22 cellular contexts compared by ENCODE assay signal in genomic region chr2:39873586-39873985, GRCh38.
DNase-seq lines count a peak whose midpoint lies in the region; ATAC-seq, FAIRE-seq and TF ChIP-seq lines count a peak whose summit lies in the region.
"Had no signal": no experiment of that assay in that cellular context is flagged by ENCODE, and none has a peak within 500 bp of the region (broad histone marks: within the 10 kb centered on the region; RNA-seq: fewer than 3 reads in every experiment).

No MANE protein-coding gene starts in this region.

- H3K18ac ChIP-seq in mesenchymal stem cell (ENCODE audit: low read depth in 1 of 2, low read length in 2 of 2), result peak overlapping the region; percentile 34 to 46

- 83% methylated on average over 3 of the region's 3 CpGs for WGBS in A549 (ENCODE audit: missing lambda C conversion rate)
- 4% methylated on average over 3 of the region's 3 CpGs for WGBS in K562 (ENCODE audit: insufficient coverage, low coverage, missing lambda C conversion rate)
- WGBS in mesenchymal stem cell, result 95% methylated on average over 2 of the region's 3 CpGs

- no peaks in the 10 kb centered on the region for H3F3A ChIP-seq in GM23338 (replicated peaks; ENCODE audit: low read depth)

- H2BK12ac ChIP-seq in mesenchymal stem cell (ENCODE audit: low read length in 2 of 2), result peak overlapping the region; percentile 70 to 83

- TF ChIP-seq CTCF in A549 (IDR thresholded peaks at IDR 0.05) (no peak), GM23338 (conservative IDR thresholded peaks at IDR 0.05; ENCODE audit: low read depth in 2 of 2) (no peak), K562 (IDR thresholded peaks at IDR 0.05 in 2 of 3, conservative IDR thresholded peaks at IDR 0.05 in 1 of 3; ENCODE audit: insufficient read depth in 2 of 3, low read depth in 1 of 3, low read length in 3 of 3) (no peak)

- in situ Hi-C loops in K562 (cut with MboI), result no loop called here

- peaks cover 14% of the 10 kb centered on the region for H3K4me1 ChIP-seq in A549
- no peaks in the 10 kb centered on the region for H3K4me1 ChIP-seq in GM23338 (ENCODE audit: insufficient read depth)
- H3K4me1 ChIP-seq in K562 (replicated peaks in 1 of 2; ENCODE audit: control insufficient read depth in 2 of 2, insufficient read depth in 2 of 2, low read length in 2 of 2), result no peaks in the 10 kb centered on the region
- H3K4me1 ChIP-seq in mesenchymal stem cell (ENCODE audit: control insufficient read depth, insufficient read depth, low read depth, low read length), result peaks cover 4% of the 10 kb centered on the region
- H3K4me1 ChIP-seq: Caco-2 had no signal

- no peak for DNase-seq in A549 (ENCODE audit: low read depth in 1 of 2, low spot score in 1 of 2)
- DNase-seq in GM23338 (ENCODE audit: low spot score), result no peak
- no peak for DNase-seq in K562 (ENCODE audit: extremely low read depth in 1 of 4, low spot score in 3 of 4)
- no peak for DNase-seq in mesenchymal stem cell
- no peak for DNase-seq in middle frontal gyrus (ENCODE audit: extremely low spot score, low spot score)
- DNase-seq: 8988T; AML-193; Caco-2; Calu3; CD4-positive, alpha-beta T cell; CD8-positive, alpha-beta T cell; DMS79 treated with DMSO at 0.1 percent for 48 hours; GF-D8 had no signal

- peak overlapping the region; percentile 56; the same call in 1 of the 2 replicates for H2AFZ ChIP-seq in GM23338
- H2AFZ ChIP-seq in K562 (ENCODE audit: low read depth, low read length), result no peak overlapping the region
- H2AFZ ChIP-seq in mesenchymal stem cell (ENCODE audit: low read depth, low read length), result no peak overlapping the region

- TF ChIP-seq RAD21 in A549 (conservative IDR thresholded peaks at IDR 0.05 in 1 of 2, IDR thresholded peaks at IDR 0.05 in 1 of 2) (no peak), K562 (CRISPR knock-in tag; conservative IDR thresholded peaks at IDR 0.05 in 1 of 2, IDR thresholded peaks at IDR 0.05 in 1 of 2) (no peak)

- H3K36me3 ChIP-seq in GM23338 (ENCODE audit: insufficient read depth), result no peaks in the 10 kb centered on the region
- no peaks in the 10 kb centered on the region for H3K36me3 ChIP-seq in K562 (ENCODE audit: control insufficient read depth, insufficient read depth, low read length)
- H3K36me3 ChIP-seq in mesenchymal stem cell (ENCODE audit: control insufficient read depth in 1 of 2, insufficient read depth in 2 of 2, low read depth in 1 of 2, low read length in 2 of 2), result no peaks in the 10 kb centered on the region
- H3K36me3 ChIP-seq: BLaER1 treated with 17β-estradiol and CSF1 and Interleukin-3, amounts not matched to agents 10 nM and 100 nM had no signal

- intact Hi-C loops in K562 (cut with micrococcal nuclease), result no loop called here

- no peak overlapping the region for H2AK5ac ChIP-seq in mesenchymal stem cell (ENCODE audit: low read length, severe bottlenecking)

- H3K27ac ChIP-seq in A549 (no peak overlapping the region), GM23338 (ENCODE audit: low read depth) (no peak overlapping the region), K562 (ENCODE audit: extremely low read depth, low read depth, low read length) (no peak overlapping the region), mesenchymal stem cell (ENCODE audit: low read length, poor library complexity, severe bottlenecking) (no peak overlapping the region)
- H3K27ac ChIP-seq: BLaER1 treated with 17β-estradiol and CSF1 and Interleukin-3, amounts not matched to agents 10 nM and 100 nM; C4-2B had no signal

- no peak overlapping the region for H2BK5ac ChIP-seq in mesenchymal stem cell (ENCODE audit: low read depth, low read length, poor library complexity, severe bottlenecking)

- POLR2A ChIA-PET in A549 (lab: Yijun Ruan, JAX), result no interaction called here
- POLR2A ChIA-PET in K562 (lab: Yijun Ruan, JAX), result no interaction called here

- H3K9me3 ChIP-seq in A549 (no peaks in the 10 kb centered on the region), K562 (replicated peaks; ENCODE audit: control insufficient read depth, insufficient read depth, low read depth, low read length) (no peaks in the 10 kb centered on the region), mesenchymal stem cell (ENCODE audit: control insufficient read depth, low read length) (no peaks in the 10 kb centered on the region)
- H3K9me3 ChIP-seq: Caco-2 had no signal

- H3K14ac ChIP-seq in mesenchymal stem cell (ENCODE audit: low read length in 2 of 2), result peak overlapping the region in 1 of 2 experiments; percentile 59

- peaks cover 4% of the 10 kb centered on the region; the same call in 2 of the 3 replicates for H3K9me3 Mint-ChIP-seq in GM23338

- FAIRE-seq in A549 (lab: Jason Lieb, UNC) (no peak), K562 (lab: Jason Lieb, UNC) (no peak)
- FAIRE-seq: A204.1, D721Med, G401.6, GM12891 had no signal

- H3K27me3 ChIP-seq in GM23338 (ENCODE audit: insufficient read depth) (no peaks in the 10 kb centered on the region), K562 (ENCODE audit: control insufficient read depth in 2 of 2, insufficient read depth in 2 of 2, low read length in 2 of 2) (peaks cover 0 to 6% of the 10 kb centered on the region in 2 experiments; a peak in 2 of 5 replicates), mesenchymal stem cell (ENCODE audit: control insufficient read depth in 1 of 2, insufficient read depth in 1 of 2, low read length in 2 of 2) (no peaks in the 10 kb centered on the region)
- H3K27me3 ChIP-seq: BLaER1 treated with 17β-estradiol and CSF1 and Interleukin-3, amounts not matched to agents 10 nM and 100 nM had no signal

- ATAC-seq in A549 (no peak), GM23338 (no peak), K562 (no peak), GM21576 (IDR thresholded peaks at IDR 0.05; ENCODE audit: unreplicated experiment) (no peak), HG03135 (IDR thresholded peaks at IDR 0.05; ENCODE audit: unreplicated experiment) (no peak)
- ATAC-seq: CD8-positive, alpha-beta T cell had no signal

- no peaks in the 10 kb centered on the region for H3K36me3 Mint-ChIP-seq in GM23338 (ENCODE audit: low read depth)
- H3K36me3 Mint-ChIP-seq: CD8-positive, alpha-beta T cell had no signal

- TF ChIP-seq POLR2A in A549 (IDR thresholded peaks at IDR 0.05; ENCODE audit: low read length) (no peak), K562 (conservative IDR thresholded peaks at IDR 0.05) (no peak)

- TF ChIP-seq EP300 in A549 (IDR thresholded peaks at IDR 0.05) (no peak), K562 (IDR thresholded peaks at IDR 0.05; ENCODE audit: low read length) (no peak)

- no peak overlapping the region for H2BK15ac ChIP-seq in mesenchymal stem cell (ENCODE audit: low read depth, poor library complexity, severe bottlenecking)

- no peak overlapping the region for H3K23ac ChIP-seq in mesenchymal stem cell (ENCODE audit: low read length in 2 of 2)

- peak overlapping the region in 1 of 2 experiments; percentile 95 for H3K4ac ChIP-seq in mesenchymal stem cell (ENCODE audit: low read depth in 1 of 2, low read length in 2 of 2)

- H3K9ac ChIP-seq in K562 (ENCODE audit: insufficient read depth in 1 of 2, low read depth in 2 of 2, low read length in 2 of 2), result no peak overlapping the region
- H3K9ac ChIP-seq in mesenchymal stem cell (ENCODE audit: low read length), result no peak overlapping the region
- H3K9ac ChIP-seq: BLaER1 treated with 17β-estradiol and CSF1 and Interleukin-3, amounts not matched to agents 10 nM and 100 nM had no signal

- H4K91ac ChIP-seq in mesenchymal stem cell (ENCODE audit: low read length), result no peak overlapping the region

- CTCF ChIA-PET in A549 (lab: Yijun Ruan, JAX) (no interaction called here), K562 (lab: Yijun Ruan, JAX; ENCODE audit: low intra/inter-chr PET ratio) (no interaction called here)

- H3K9me1 ChIP-seq in K562 (ENCODE audit: control insufficient read depth, insufficient read depth, low read length), result no peaks in the 10 kb centered on the region

- no TSS peak for BruUV-seq in K562 (replicated peaks; lab: Mats Ljungman, UMichigan)

- H3K4me1 Mint-ChIP-seq in GM23338, result no peaks in the 10 kb centered on the region; the same call in 2 of the 3 replicates
- H3K4me1 Mint-ChIP-seq: B cell had no signal

- no peak overlapping the region for H3K4me3 Mint-ChIP-seq in GM23338
- H3K4me3 Mint-ChIP-seq: B cell; CD4-positive, alpha-beta T cell; CD8-positive, alpha-beta T cell had no signal

- H3K79me1 ChIP-seq in mesenchymal stem cell (replicated peaks; ENCODE audit: low read length, poor library complexity, severe bottlenecking), result no peaks in the 10 kb centered on the region

- H4K20me1 ChIP-seq in GM23338 (replicated peaks; ENCODE audit: insufficient read depth) (no peaks in the 10 kb centered on the region), K562 (replicated peaks; ENCODE audit: control insufficient read depth, insufficient read depth, low read length) (no peaks in the 10 kb centered on the region)
- H4K20me1 ChIP-seq: BLaER1 treated with 17β-estradiol and CSF1 and Interleukin-3, amounts not matched to agents 10 nM and 100 nM had no signal

- no peak overlapping the region for H4K8ac ChIP-seq in mesenchymal stem cell (ENCODE audit: low read length)

- H3K9me2 ChIP-seq in GM23338 (ENCODE audit: insufficient read depth), result no peaks in the 10 kb centered on the region

- H3K4me3 ChIP-seq in A549 (no peak overlapping the region), GM23338 (no peak overlapping the region), K562 (no peak overlapping the region), mesenchymal stem cell (ENCODE audit: insufficient read depth in 1 of 2, low read depth in 1 of 2, low read length in 2 of 2) (no peak overlapping the region)
- H3K4me3 ChIP-seq: BLaER1 treated with 17β-estradiol and CSF1 and Interleukin-3, amounts not matched to agents 10 nM and 100 nM had no signal

- H3K79me2 ChIP-seq in GM23338 (replicated peaks; ENCODE audit: insufficient read depth) (no peaks in the 10 kb centered on the region), K562 (ENCODE audit: control insufficient read depth, insufficient read depth, low read length) (no peaks in the 10 kb centered on the region)

- H3K4me2 ChIP-seq in A549, result no peak overlapping the region
- no peak overlapping the region for H3K4me2 ChIP-seq in GM23338
- H3K4me2 ChIP-seq in K562 (ENCODE audit: insufficient read depth, low read length), result no peak overlapping the region
- no peak overlapping the region for H3K4me2 ChIP-seq in mesenchymal stem cell (ENCODE audit: low read length, poor library complexity, severe bottlenecking)
- H3K4me2 ChIP-seq: BLaER1 treated with 17β-estradiol and CSF1 and Interleukin-3, amounts not matched to agents 10 nM and 100 nM had no signal

- H3K27me3 Mint-ChIP-seq in GM23338 (ENCODE audit: insufficient read depth, low read depth, poor library complexity), result no peaks in the 10 kb centered on the region

- peak overlapping the region; percentile 89 for H2BK120ac ChIP-seq in mesenchymal stem cell (ENCODE audit: low read depth, low read length)

- no peak overlapping the region for H3K27ac Mint-ChIP-seq in GM23338
- H3K27ac Mint-ChIP-seq: B cell; CD4-positive, alpha-beta T cell; CD8-positive, alpha-beta T cell had no signal

TF ChIP-seq in GM23338, 12 proteins besides CTCF, POLR2A, EP300 and RAD21 (continues in another document):
- no peak for TF ChIP-seq EZH2phosphoT487 (IDR thresholded peaks at IDR 0.05; ENCODE audit: unreplicated experiment)

TF ChIP-seq in K562, 482 proteins besides CTCF, POLR2A, EP300 and RAD21 (continues in another document):
- no peak for TF ChIP-seq CREBBP (IDR thresholded peaks at IDR 0.05; ENCODE audit: low read depth, low read length)
- TF ChIP-seq GATA2 (CRISPR knock-in tag; IDR thresholded peaks at IDR 0.05), result no peak
- TF ChIP-seq ZNF699 (CRISPR knock-in tag; IDR thresholded peaks at IDR 0.05; ENCODE audit: insufficient replicate concordance), result no peak
- peak; percentile 79 for TF ChIP-seq ZNF316 (IDR thresholded peaks at IDR 0.05)

Comparison
In these comparisons a context has a peak if more than half of its experiments do, and no peak if none do; other contexts are left out.
1. Of the 35 proteins assayed by ChIP-seq in both K562 and A549: peak only in K562: none; only in A549: MAFK; in both: none; in neither: 34.